ENCODE assay signal across 8 cellular contexts in the genomic region with DNA sequence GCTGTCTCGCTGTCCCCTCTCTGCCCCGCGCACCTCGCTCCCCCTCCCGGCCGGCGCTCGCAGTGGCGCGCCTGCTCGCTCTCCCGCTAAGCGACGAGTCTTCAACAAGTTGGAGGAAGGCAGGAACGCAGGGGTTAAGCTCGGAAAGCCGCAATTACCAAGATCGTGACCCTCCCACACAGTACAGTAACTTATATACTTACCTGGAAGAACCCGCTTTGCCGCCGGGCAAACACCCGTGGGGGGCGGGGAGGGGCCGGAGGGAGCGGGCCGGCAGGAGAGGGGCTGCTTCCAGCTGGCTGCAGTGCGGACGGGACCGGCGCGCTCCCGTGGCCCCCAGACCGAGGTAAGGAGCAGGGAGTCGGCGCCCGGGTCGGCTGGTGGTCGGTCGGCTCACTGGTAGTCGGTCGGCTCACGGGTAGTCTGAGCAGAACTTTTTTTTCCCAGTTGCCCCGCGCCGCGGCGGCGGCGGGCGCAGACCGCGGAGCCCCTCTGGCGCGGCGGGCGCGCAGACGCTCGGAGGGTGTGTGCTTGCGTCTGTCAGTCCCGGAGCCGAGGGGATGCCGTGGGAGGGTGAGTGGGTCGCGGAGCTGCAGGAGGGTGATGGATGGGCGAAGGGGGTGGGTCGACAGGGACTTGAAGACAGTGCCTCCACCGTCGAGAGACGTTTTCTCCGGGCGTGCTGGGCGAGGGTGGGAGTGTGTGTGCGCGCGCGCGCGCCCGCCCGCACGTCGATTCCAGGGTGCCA.
A peak's percentile ranks its signal among the peaks of the same experiment; 100 is the strongest.
DNase-seq lines count a peak whose midpoint lies in the region; ATAC-seq and TF ChIP-seq lines count a peak whose summit lies in the region.

No MANE protein-coding gene starts in this region.

- H3K27ac ChIP-seq in iPS DF 6.9 (ENCODE audit: low read length): no peak overlapping the region
- H3K27ac ChIP-seq in spleen: no peak overlapping the region

- peak; percentile 44 for TF ChIP-seq CTCF in AG10803 (conservative IDR thresholded peaks at IDR 0.05; ENCODE audit: low read length)
- TF ChIP-seq CTCF in spleen (IDR thresholded peaks at IDR 0.05 in 8 of 11, conservative IDR thresholded peaks at IDR 0.05 in 3 of 11): peak in 1 of 11 experiments; percentile 23

- peaks cover 2% of the 10 kb centered on the region for H3K36me3 Mint-ChIP-seq in activated naive CD8-positive, alpha-beta T cell

- H3K4me1 ChIP-seq in iPS DF 6.9 (ENCODE audit: control insufficient read depth, insufficient read depth, low read length) (peaks cover 3% of the 10 kb centered on the region), spleen (peaks cover 24 to 83% (median 65%) of the 10 kb centered on the region in 6 donors)

- TF ChIP-seq POLR2A in spleen (IDR thresholded peaks at IDR 0.05): no peak

- DNase-seq in AG10803 (ENCODE audit: low read depth) (no peak), NCI-H526 treated with DMSO at 0.1 percent for 48 hours (lab: John Stamatoyannopoulos, UW) (peak; percentile 21), iPS DF 6.9 (ENCODE audit: low read depth, low spot score) (no peak), spleen (no peak), ureter (ENCODE audit: low spot score) (no peak)
- DNase-seq in effector CD8-positive, alpha-beta T cell (lab: John Stamatoyannopoulos, UW): no peak

- H3K4me3 ChIP-seq in AG10803 (ENCODE audit: low read length) (peak overlapping the region; percentile 65), iPS DF 6.9 (ENCODE audit: low read length) (peak overlapping the region; percentile 63), spleen (peak overlapping the region; percentile 23 to 76 (median 52))

- peaks cover 57% of the 10 kb centered on the region for H3K27me3 Mint-ChIP-seq in activated naive CD8-positive, alpha-beta T cell

- peak overlapping the region; percentile 89 for H3K4me3 Mint-ChIP-seq in activated naive CD8-positive, alpha-beta T cell

- ATAC-seq in GM19324 (IDR thresholded peaks at IDR 0.05; ENCODE audit: low FRiP score, unreplicated experiment): peak; percentile 48

- H3K4me1 Mint-ChIP-seq in activated naive CD8-positive, alpha-beta T cell (ENCODE audit: low read depth): peaks cover 47% of the 10 kb centered on the region

- H3K27ac Mint-ChIP-seq in activated naive CD8-positive, alpha-beta T cell: no peak overlapping the region

- H3K27me3 ChIP-seq in iPS DF 6.9 (ENCODE audit: control insufficient read depth, insufficient read depth, low read length) (peaks cover 75% of the 10 kb centered on the region), spleen (replicated peaks in 1 of 7) (peaks cover 7 to 100% (median 100%) of the 10 kb centered on the region in 7 donors)

- intact Hi-C loops in spleen (cut with DNase I; ENCODE audit: low total_unique reads): no loop called here

- no peaks in the 10 kb centered on the region for H3K9me3 ChIP-seq in iPS DF 6.9 (ENCODE audit: control insufficient read depth, insufficient read depth, low read length)
- no peaks in the 10 kb centered on the region for H3K9me3 ChIP-seq in spleen

- no peaks in the 10 kb centered on the region for H3K36me3 ChIP-seq in iPS DF 6.9 (ENCODE audit: control insufficient read depth, insufficient read depth, low read length)
- no peaks in the 10 kb centered on the region for H3K36me3 ChIP-seq in spleen

- no peaks in the 10 kb centered on the region for H3K9me3 Mint-ChIP-seq in activated naive CD8-positive, alpha-beta T cell (ENCODE audit: low read depth)

- no CpG with 5 or more reads among the region's 83 CpGs for whole genome bisulfite sequencing in iPS DF 6.9 (ENCODE audit: insufficient coverage, insufficient read length)
- 1 to 2% (median 1%) methylated on average over 54 to 83 of the region's 83 CpGs for WGBS in spleen, 5 donors
